ENCODE assay signal across 12 cellular contexts in genomic region chr1:229221106-229222019, GRCh38. TPM values are rescaled to one million over a fixed set of nuclear protein-coding genes. Genes with fewer than 3 reads are reported as not detected.
A peak's percentile ranks its signal among the peaks of the same experiment; 100 is the strongest.
DNase-seq lines count a peak whose midpoint lies in the region; ATAC-seq and TF ChIP-seq lines count a peak whose summit lies in the region.
"Had no signal": no experiment of that assay in that cellular context is flagged by ENCODE, and none has a peak within 500 bp of the region (broad histone marks: within the 10 kb centered on the region; RNA-seq: fewer than 3 reads in every experiment).

No MANE protein-coding gene starts in this region.

- H3K9me3 Mint-ChIP-seq in type B pancreatic cell: no peaks in the 10 kb centered on the region
- H3K9me3 Mint-ChIP-seq: stimulated activated naive CD8-positive, alpha-beta T cell treated with anti-CD3 and anti-CD28 coated beads, Interleukin-15, Interleukin-2, amounts not matched to agents 100 ng/mL and 50 ng/mL, for 24 hours had no signal

- H3K4me1 ChIP-seq in foreskin keratinocyte: no peaks in the 10 kb centered on the region
- H3K4me1 ChIP-seq in effector memory CD4-positive, alpha-beta T cell (ENCODE audit: control insufficient read depth, insufficient read depth, low read length, poor library complexity, severe bottlenecking): no peaks in the 10 kb centered on the region
- H3K4me1 ChIP-seq: BLaER1 had no signal

- no peak overlapping the region for H3K27ac Mint-ChIP-seq in type B pancreatic cell
- H3K27ac Mint-ChIP-seq: stimulated activated naive CD8-positive, alpha-beta T cell treated with anti-CD3 and anti-CD28 coated beads, Interleukin-15, Interleukin-2, amounts not matched to agents 100 ng/mL and 50 ng/mL, for 24 hours had no signal

- peak; percentile 81 for DNase-seq in NCI-H1048 (lab: John Stamatoyannopoulos, UW)
- peak; percentile 33 to 35 for DNase-seq in foreskin keratinocyte
- DNase-seq in effector memory CD4-positive, alpha-beta T cell: no peak
- DNase-seq in activated CD4-positive, alpha-beta T cell treated with anti-CD3 and anti-CD28 coated beads, Interleukin-2, amount 50 U/mL, for 1 hour: no peak
- no peak for DNase-seq in NK-92 treated with Interleukin-12 subunit alpha and Interleukin-12 subunit beta, amount 100 ng/mL, for 24 hours (lab: John Stamatoyannopoulos, UW)
- no peak for DNase-seq in type B pancreatic cell (ENCODE audit: extremely low spot score, unreplicated experiment)
- DNase-seq: activated CD4-positive, alpha-beta T cell treated with anti-CD3 and anti-CD28 coated beads for 1 hour had no signal

- H3K4me3 Mint-ChIP-seq in type B pancreatic cell: no peak overlapping the region
- H3K4me3 Mint-ChIP-seq: stimulated activated naive CD8-positive, alpha-beta T cell treated with anti-CD3 and anti-CD28 coated beads, Interleukin-15, Interleukin-2, amounts not matched to agents 100 ng/mL and 50 ng/mL, for 24 hours had no signal

- H3K27ac ChIP-seq in 22Rv1 (peak overlapping the region; percentile 97), foreskin keratinocyte (no peak overlapping the region)
- no peak overlapping the region for H3K27ac ChIP-seq in effector memory CD4-positive, alpha-beta T cell (ENCODE audit: insufficient read depth, low read length, poor library complexity, severe bottlenecking)
- H3K27ac ChIP-seq: BLaER1, neutrophil had no signal

- H3K9me3 ChIP-seq in effector memory CD4-positive, alpha-beta T cell (ENCODE audit: control insufficient read depth, low read length): no peaks in the 10 kb centered on the region
- H3K9me3 ChIP-seq: neutrophil had no signal

- H3K4me3 ChIP-seq in effector memory CD4-positive, alpha-beta T cell (ENCODE audit: insufficient read depth, low read depth, low read length, poor library complexity, severe bottlenecking): no peak overlapping the region
- H3K4me3 ChIP-seq: BLaER1 had no signal

- no peaks in the 10 kb centered on the region for H3K27me3 Mint-ChIP-seq in type B pancreatic cell
- H3K27me3 Mint-ChIP-seq: stimulated activated naive CD8-positive, alpha-beta T cell treated with anti-CD3 and anti-CD28 coated beads, Interleukin-15, Interleukin-2, amounts not matched to agents 100 ng/mL and 50 ng/mL, for 24 hours had no signal

- H3K36me3 ChIP-seq in effector memory CD4-positive, alpha-beta T cell (ENCODE audit: control insufficient read depth, insufficient read depth, low read length): no peaks in the 10 kb centered on the region
- H3K36me3 ChIP-seq: BLaER1, neutrophil had no signal

- H3K36me3 Mint-ChIP-seq in type B pancreatic cell: no peaks in the 10 kb centered on the region

- H3K27me3 ChIP-seq in foreskin keratinocyte: no peaks in the 10 kb centered on the region
- H3K27me3 ChIP-seq in effector memory CD4-positive, alpha-beta T cell (replicated peaks; ENCODE audit: control insufficient read depth, insufficient read depth, low read length, poor library complexity, severe bottlenecking): no peaks in the 10 kb centered on the region
- H3K27me3 ChIP-seq: BLaER1, neutrophil had no signal

- no peak for TF ChIP-seq CTCF in 22Rv1 (IDR thresholded peaks at IDR 0.05)
- TF ChIP-seq CTCF in foreskin keratinocyte (conservative IDR thresholded peaks at IDR 0.05): no peak
- TF ChIP-seq CTCF in type B pancreatic cell (conservative IDR thresholded peaks at IDR 0.05): no peak

- peaks cover 25% of the 10 kb centered on the region for H3K4me1 Mint-ChIP-seq in type B pancreatic cell (ENCODE audit: unreplicated experiment)

- no peak for ATAC-seq in foreskin keratinocyte

TF ChIP-seq in PFSK-1, 5 proteins besides CTCF, POLR2A, EP300 and RAD21:
- no peak for TF ChIP-seq POLR2AphosphoS5 (IDR thresholded peaks at IDR 0.05; ENCODE audit: low read depth, low read length)
- TF ChIP-seq FOXP2 (optimal IDR thresholded peaks at IDR 0.05; ENCODE audit: borderline replicate concordance, extremely low read depth, extremely low read length, insufficient read depth): peak; percentile 77
- TF ChIP-seq SIN3A (IDR thresholded peaks at IDR 0.05; ENCODE audit: borderline replicate concordance, insufficient read depth, low read length): peak; percentile 84; the same call in 1 of the 2 replicates
- no peak for TF ChIP-seq TAF1 (IDR thresholded peaks at IDR 0.05; ENCODE audit: borderline replicate concordance, insufficient read depth, low read length)
- no peak for TF ChIP-seq REST (IDR thresholded peaks at IDR 0.05; ENCODE audit: insufficient read depth in 1 of 2, low read depth in 2 of 2, low read length in 2 of 2)

RNA-seq across cellular contexts. Expression of gene RAB4A, which starts 49.5 kb away (rescaled TPM):
- 57.6 TPM for polyA plus RNA-seq in PFSK-1 (2012; ENCODE audit: insufficient read length, low read depth)
- 24.4 and 27.1 TPM in 2 replicates for total RNA-seq in foreskin keratinocyte
- 34.6 and 40.7 TPM in 2 replicates for polyA plus RNA-seq in foreskin keratinocyte
- total RNA-seq in type B pancreatic cell (ENCODE audit: low replicate concordance): 59.9 and 71.8 TPM in 2 replicates

Comparison
In these comparisons a context has a peak if more than half of its experiments do, and no peak if none do; other contexts are left out.
1. DNase-seq: peak in NCI-H1048 (single experiment) and foreskin keratinocyte (2 of 2); none in effector memory CD4-positive, alpha-beta T cell (0 of 3), activated CD4-positive, alpha-beta T cell treated with anti-CD3 and anti-CD28 coated beads, Interleukin-2, amount 50 U/mL, for 1 hour (single experiment), NK-92 treated with Interleukin-12 subunit alpha and Interleukin-12 subunit beta, amount 100 ng/mL, for 24 hours (single experiment) and type B pancreatic cell (single experiment).